In genomic region chr12:45458238-45458637, GRCh38 we compare ENCODE assay signal across 19 cellular contexts.
DNase-seq lines count a peak whose midpoint lies in the region; ATAC-seq and TF ChIP-seq lines count a peak whose summit lies in the region.
"Had no signal": no experiment of that assay in that cellular context is flagged by ENCODE, and none has a peak within 500 bp of the region (broad histone marks: within the 10 kb centered on the region; RNA-seq: fewer than 3 reads in every experiment).

No MANE protein-coding gene starts in this region.

- DNase-seq in heart right ventricle (no peak), right cardiac atrium (no peak), RPMI8226 (peak; percentile 29), fibroblast of peridontal ligament (ENCODE audit: extremely low read depth) (peak; percentile 46), suprapubic skin (ENCODE audit: low spot score in 2 of 2) (no peak), NCI-H2196 (lab: John Stamatoyannopoulos, UW; ENCODE audit: unreplicated experiment) (no peak), LoVo (ENCODE audit: low spot score) (no peak)
- DNase-seq in activated CD8-positive, alpha-beta memory T cell treated with anti-CD3 and anti-CD28 coated beads, Interleukin-2, amount 50 U/mL, for 4 hours: no peak
- DNase-seq: Caco-2; CD4-positive, alpha-beta T cell; GF-D8; H9; Karpas-422; NCI-H1105 treated with DMSO at 0.1 percent for 48 hours; NCI-H1694 treated with DMSO at 0.1 percent for 48 hours; NCI-H2227 treated with DMSO at 0.1 percent for 48 hours; NCI-H524 treated with DMSO at 0.1 percent for 48 hours; PC-9 had no signal

- H3K4me1 ChIP-seq in heart right ventricle (peaks cover 0 to 12% (median 4%) of the 10 kb centered on the region in 9 donors), right cardiac atrium (ENCODE audit: control insufficient read depth, insufficient read depth, low read length) (no peaks in the 10 kb centered on the region), suprapubic skin (no peaks in the 10 kb centered on the region)
- H3K4me1 ChIP-seq: Caco-2, SJSA1 had no signal

- ATAC-seq in heart right ventricle: no peak
- no peak for ATAC-seq in right cardiac atrium

- H3K27ac ChIP-seq in heart right ventricle (peak overlapping the region in 8 of 10 donors; percentile 8 to 74 (median 54)), right cardiac atrium (ENCODE audit: low read length) (no peak overlapping the region), suprapubic skin (peak overlapping the region; percentile 47)
- H3K27ac ChIP-seq: PC-9, SJSA1 had no signal

- WGBS in heart right ventricle, 2 donors: 7 to 14% methylated on average over 1 of the region's 1 CpG
- WGBS in right cardiac atrium: 12% methylated on average over 1 of the region's 1 CpG
- 33% methylated on average over 1 of the region's 1 CpG for WGBS in suprapubic skin

- H3K9me3 ChIP-seq in heart right ventricle: no peaks in the 10 kb centered on the region
- no peaks in the 10 kb centered on the region for H3K9me3 ChIP-seq in right cardiac atrium (ENCODE audit: control insufficient read depth, low read length)
- no peaks in the 10 kb centered on the region for H3K9me3 ChIP-seq in suprapubic skin
- H3K9me3 ChIP-seq: Caco-2, SJSA1 had no signal

- intact Hi-C loops in heart right ventricle (cut with DNase I): no loop called here
- intact Hi-C loops in right cardiac atrium (cut with DNase I): no loop called here

- TF ChIP-seq EP300 in suprapubic skin (IDR thresholded peaks at IDR 0.05): no peak

- H3K4me3 ChIP-seq in heart right ventricle (no peak overlapping the region), right cardiac atrium (ENCODE audit: low read length) (no peak overlapping the region), suprapubic skin (no peak overlapping the region)
- H3K4me3 ChIP-seq: PC-9, SJSA1 had no signal

- TF ChIP-seq POLR2A in suprapubic skin (IDR thresholded peaks at IDR 0.05): no peak

- TF ChIP-seq CTCF in heart right ventricle (IDR thresholded peaks at IDR 0.05) (no peak), suprapubic skin (IDR thresholded peaks at IDR 0.05) (no peak)

- no peaks in the 10 kb centered on the region for H3K27me3 ChIP-seq in heart right ventricle
- H3K27me3 ChIP-seq in right cardiac atrium (ENCODE audit: control insufficient read depth, insufficient read depth): no peaks in the 10 kb centered on the region
- H3K27me3 ChIP-seq in suprapubic skin: no peaks in the 10 kb centered on the region

- H3K36me3 ChIP-seq in heart right ventricle: no peaks in the 10 kb centered on the region
- H3K36me3 ChIP-seq in suprapubic skin: no peaks in the 10 kb centered on the region
- H3K36me3 ChIP-seq: SJSA1 had no signal

Comparison
In these comparisons a context has a peak if more than half of its experiments do, and no peak if none do; other contexts are left out.
1. DNase-seq: peak in RPMI8226 (single experiment) and fibroblast of peridontal ligament (single experiment); none in heart right ventricle (0 of 2), right cardiac atrium (0 of 3), suprapubic skin (0 of 2), NCI-H2196 (single experiment), LoVo (single experiment) and activated CD8-positive, alpha-beta memory T cell treated with anti-CD3 and anti-CD28 coated beads, Interleukin-2, amount 50 U/mL, for 4 hours (single experiment).